1 cellular context compared by ENCODE assay signal in the genomic region with DNA sequence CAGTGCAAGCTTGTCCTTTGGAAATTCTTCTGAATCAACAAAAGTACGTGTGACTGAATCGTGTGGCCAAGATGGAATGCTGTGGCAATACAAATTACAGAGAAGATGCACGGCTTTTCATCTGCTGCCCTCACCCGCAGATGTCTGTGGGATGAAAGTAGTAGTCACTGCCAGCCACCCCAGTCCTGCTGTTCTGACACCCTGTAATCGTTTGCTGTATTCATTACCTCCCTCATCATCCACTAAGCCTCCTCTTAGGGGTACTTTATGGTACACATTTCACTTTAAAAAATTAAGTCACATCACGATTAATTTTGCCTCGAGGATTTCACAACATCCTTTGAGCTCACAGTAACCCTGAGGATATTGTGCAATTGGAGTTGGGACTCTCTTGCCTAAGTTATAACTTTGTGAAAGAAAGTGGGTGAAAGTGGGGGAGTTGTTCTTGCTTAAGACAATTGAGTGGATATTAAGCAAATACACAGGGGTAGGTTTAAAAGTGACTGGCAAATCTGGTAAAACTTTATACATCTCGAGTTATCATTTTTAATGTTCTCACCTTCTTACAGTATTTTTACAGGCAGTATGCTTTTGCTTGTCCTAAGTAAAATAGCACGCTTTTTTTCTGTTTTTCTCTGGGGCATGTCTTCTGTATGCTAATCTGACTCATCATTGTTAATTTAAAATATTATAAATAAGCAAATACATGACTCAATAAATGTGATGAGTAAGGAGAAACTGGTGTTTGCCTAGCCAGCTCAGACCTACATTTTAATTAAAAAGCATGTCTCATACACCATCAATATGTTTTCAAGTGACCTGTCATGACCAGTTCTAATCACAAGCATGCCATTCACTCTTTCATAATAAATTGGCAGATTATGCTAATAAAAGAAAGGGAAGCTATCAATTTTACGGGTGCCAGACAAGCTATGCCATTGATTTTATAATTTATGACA.
A peak's percentile ranks its signal among the peaks of the same experiment; 100 is the strongest.
TF ChIP-seq lines count a peak whose summit lies in the region.

No MANE protein-coding gene starts in this region.

TF ChIP-seq in HepG2, 621 proteins besides CTCF, POLR2A, EP300 and RAD21 (continued from another document and continues in another):
- TF ChIP-seq, protein P1, sequence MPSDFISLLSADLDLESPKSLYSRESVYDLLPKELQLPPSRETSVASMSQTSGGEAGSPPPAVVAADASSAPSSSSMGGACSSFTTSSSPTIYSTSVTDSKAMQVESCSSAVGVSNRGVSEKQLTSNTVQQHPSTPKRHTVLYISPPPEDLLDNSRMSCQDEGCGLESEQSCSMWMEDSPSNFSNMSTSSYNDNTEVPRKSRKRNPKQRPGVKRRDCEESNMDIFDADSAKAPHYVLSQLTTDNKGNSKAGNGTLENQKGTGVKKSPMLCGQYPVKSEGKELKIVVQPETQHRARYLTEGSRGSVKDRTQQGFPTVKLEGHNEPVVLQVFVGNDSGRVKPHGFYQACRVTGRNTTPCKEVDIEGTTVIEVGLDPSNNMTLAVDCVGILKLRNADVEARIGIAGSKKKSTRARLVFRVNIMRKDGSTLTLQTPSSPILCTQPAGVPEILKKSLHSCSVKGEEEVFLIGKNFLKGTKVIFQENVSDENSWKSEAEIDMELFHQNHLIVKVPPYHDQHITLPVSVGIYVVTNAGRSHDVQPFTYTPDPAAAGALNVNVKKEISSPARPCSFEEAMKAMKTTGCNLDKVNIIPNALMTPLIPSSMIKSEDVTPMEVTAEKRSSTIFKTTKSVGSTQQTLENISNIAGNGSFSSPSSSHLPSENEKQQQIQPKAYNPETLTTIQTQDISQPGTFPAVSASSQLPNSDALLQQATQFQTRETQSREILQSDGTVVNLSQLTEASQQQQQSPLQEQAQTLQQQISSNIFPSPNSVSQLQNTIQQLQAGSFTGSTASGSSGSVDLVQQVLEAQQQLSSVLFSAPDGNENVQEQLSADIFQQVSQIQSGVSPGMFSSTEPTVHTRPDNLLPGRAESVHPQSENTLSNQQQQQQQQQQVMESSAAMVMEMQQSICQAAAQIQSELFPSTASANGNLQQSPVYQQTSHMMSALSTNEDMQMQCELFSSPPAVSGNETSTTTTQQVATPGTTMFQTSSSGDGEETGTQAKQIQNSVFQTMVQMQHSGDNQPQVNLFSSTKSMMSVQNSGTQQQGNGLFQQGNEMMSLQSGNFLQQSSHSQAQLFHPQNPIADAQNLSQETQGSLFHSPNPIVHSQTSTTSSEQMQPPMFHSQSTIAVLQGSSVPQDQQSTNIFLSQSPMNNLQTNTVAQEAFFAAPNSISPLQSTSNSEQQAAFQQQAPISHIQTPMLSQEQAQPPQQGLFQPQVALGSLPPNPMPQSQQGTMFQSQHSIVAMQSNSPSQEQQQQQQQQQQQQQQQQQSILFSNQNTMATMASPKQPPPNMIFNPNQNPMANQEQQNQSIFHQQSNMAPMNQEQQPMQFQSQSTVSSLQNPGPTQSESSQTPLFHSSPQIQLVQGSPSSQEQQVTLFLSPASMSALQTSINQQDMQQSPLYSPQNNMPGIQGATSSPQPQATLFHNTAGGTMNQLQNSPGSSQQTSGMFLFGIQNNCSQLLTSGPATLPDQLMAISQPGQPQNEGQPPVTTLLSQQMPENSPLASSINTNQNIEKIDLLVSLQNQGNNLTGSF (CRISPR knock-in tag; IDR thresholded peaks at IDR 0.05): no peak
- peak; percentile 67; the same call in 1 of the 2 replicates for TF ChIP-seq ETV5 (CRISPR knock-in tag; IDR thresholded peaks at IDR 0.05; ENCODE audit: borderline replicate concordance)
- TF ChIP-seq, protein P2, sequence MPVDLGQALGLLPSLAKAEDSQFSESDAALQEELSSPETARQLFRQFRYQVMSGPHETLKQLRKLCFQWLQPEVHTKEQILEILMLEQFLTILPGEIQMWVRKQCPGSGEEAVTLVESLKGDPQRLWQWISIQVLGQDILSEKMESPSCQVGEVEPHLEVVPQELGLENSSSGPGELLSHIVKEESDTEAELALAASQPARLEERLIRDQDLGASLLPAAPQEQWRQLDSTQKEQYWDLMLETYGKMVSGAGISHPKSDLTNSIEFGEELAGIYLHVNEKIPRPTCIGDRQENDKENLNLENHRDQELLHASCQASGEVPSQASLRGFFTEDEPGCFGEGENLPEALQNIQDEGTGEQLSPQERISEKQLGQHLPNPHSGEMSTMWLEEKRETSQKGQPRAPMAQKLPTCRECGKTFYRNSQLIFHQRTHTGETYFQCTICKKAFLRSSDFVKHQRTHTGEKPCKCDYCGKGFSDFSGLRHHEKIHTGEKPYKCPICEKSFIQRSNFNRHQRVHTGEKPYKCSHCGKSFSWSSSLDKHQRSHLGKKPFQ (CRISPR knock-in tag; IDR thresholded peaks at IDR 0.05; ENCODE audit: insufficient replicate concordance): no peak
- TF ChIP-seq TAF1 (CRISPR knock-in tag; IDR thresholded peaks at IDR 0.05): no peak
- TF ChIP-seq, protein P3, sequence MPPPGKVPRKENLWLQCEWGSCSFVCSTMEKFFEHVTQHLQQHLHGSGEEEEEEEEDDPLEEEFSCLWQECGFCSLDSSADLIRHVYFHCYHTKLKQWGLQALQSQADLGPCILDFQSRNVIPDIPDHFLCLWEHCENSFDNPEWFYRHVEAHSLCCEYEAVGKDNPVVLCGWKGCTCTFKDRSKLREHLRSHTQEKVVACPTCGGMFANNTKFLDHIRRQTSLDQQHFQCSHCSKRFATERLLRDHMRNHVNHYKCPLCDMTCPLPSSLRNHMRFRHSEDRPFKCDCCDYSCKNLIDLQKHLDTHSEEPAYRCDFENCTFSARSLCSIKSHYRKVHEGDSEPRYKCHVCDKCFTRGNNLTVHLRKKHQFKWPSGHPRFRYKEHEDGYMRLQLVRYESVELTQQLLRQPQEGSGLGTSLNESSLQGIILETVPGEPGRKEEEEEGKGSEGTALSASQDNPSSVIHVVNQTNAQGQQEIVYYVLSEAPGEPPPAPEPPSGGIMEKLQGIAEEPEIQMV (CRISPR knock-in tag; IDR thresholded peaks at IDR 0.05; ENCODE audit: low read depth): no peak
- no peak for TF ChIP-seq ZNF234 (CRISPR knock-in tag; conservative IDR thresholded peaks at IDR 0.05)
- peak; percentile 79 for TF ChIP-seq ZMYM4 (CRISPR knock-in tag; IDR thresholded peaks at IDR 0.05)
- no peak for TF ChIP-seq YEATS4 (CRISPR knock-in tag; IDR thresholded peaks at IDR 0.05; ENCODE audit: borderline replicate concordance)
- TF ChIP-seq, protein P4, sequence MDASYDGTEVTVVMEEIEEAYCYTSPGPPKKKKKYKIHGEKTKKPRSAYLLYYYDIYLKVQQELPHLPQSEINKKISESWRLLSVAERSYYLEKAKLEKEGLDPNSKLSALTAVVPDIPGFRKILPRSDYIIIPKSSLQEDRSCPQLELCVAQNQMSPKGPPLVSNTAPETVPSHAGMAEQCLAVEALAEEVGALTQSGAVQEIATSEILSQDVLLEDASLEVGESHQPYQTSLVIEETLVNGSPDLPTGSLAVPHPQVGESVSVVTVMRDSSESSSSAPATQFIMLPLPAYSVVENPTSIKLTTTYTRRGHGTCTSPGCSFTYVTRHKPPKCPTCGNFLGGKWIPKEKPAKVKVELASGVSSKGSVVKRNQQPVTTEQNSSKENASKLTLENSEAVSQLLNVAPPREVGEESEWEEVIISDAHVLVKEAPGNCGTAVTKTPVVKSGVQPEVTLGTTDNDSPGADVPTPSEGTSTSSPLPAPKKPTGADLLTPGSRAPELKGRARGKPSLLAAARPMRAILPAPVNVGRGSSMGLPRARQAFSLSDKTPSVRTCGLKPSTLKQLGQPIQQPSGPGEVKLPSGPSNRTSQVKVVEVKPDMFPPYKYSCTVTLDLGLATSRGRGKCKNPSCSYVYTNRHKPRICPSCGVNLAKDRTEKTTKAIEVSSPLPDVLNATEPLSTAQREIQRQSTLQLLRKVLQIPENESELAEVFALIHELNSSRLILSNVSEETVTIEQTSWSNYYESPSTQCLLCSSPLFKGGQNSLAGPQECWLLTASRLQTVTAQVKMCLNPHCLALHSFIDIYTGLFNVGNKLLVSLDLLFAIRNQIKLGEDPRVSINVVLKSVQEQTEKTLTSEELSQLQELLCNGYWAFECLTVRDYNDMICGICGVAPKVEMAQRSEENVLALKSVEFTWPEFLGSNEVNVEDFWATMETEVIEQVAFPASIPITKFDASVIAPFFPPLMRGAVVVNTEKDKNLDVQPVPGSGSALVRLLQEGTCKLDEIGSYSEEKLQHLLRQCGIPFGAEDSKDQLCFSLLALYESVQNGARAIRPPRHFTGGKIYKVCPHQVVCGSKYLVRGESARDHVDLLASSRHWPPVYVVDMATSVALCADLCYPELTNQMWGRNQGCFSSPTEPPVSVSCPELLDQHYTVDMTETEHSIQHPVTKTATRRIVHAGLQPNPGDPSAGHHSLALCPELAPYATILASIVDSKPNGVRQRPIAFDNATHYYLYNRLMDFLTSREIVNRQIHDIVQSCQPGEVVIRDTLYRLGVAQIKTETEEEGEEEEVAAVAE (CRISPR knock-in tag; IDR thresholded peaks at IDR 0.05; ENCODE audit: borderline replicate concordance): 0 out of 2 replicates have a peak, but pooled peaks have one; percentile 10
- TF ChIP-seq ZNF850 (CRISPR knock-in tag; conservative IDR thresholded peaks at IDR 0.05): no peak
- TF ChIP-seq ZNF205 (CRISPR knock-in tag; IDR thresholded peaks at IDR 0.05): no peak; the same call in 1 of the 2 replicates
- no peak for TF ChIP-seq SRY (CRISPR knock-in tag; IDR thresholded peaks at IDR 0.05)
- no peak for TF ChIP-seq ZNF577 (CRISPR knock-in tag; IDR thresholded peaks at IDR 0.05; ENCODE audit: borderline replicate concordance, low read depth)
- TF ChIP-seq REPIN1 (CRISPR knock-in tag; IDR thresholded peaks at IDR 0.05; ENCODE audit: borderline replicate concordance, low read depth): peak; percentile 74; the same call in 1 of the 2 replicates
- TF ChIP-seq, protein P5, sequence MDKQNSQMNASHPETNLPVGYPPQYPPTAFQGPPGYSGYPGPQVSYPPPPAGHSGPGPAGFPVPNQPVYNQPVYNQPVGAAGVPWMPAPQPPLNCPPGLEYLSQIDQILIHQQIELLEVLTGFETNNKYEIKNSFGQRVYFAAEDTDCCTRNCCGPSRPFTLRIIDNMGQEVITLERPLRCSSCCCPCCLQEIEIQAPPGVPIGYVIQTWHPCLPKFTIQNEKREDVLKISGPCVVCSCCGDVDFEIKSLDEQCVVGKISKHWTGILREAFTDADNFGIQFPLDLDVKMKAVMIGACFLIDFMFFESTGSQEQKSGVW (CRISPR knock-in tag; IDR thresholded peaks at IDR 0.05; ENCODE audit: borderline replicate concordance): no peak
- no peak for TF ChIP-seq ZNF10 (CRISPR knock-in tag; IDR thresholded peaks at IDR 0.05; ENCODE audit: borderline replicate concordance, low read depth)
- TF ChIP-seq PHF8 (CRISPR knock-in tag; IDR thresholded peaks at IDR 0.05): 0 out of 2 replicates have a peak, but pooled peaks have one; percentile 23
- TF ChIP-seq ARID2 (CRISPR knock-in tag; IDR thresholded peaks at IDR 0.05; ENCODE audit: borderline replicate concordance): no peak
- TF ChIP-seq, protein P6, sequence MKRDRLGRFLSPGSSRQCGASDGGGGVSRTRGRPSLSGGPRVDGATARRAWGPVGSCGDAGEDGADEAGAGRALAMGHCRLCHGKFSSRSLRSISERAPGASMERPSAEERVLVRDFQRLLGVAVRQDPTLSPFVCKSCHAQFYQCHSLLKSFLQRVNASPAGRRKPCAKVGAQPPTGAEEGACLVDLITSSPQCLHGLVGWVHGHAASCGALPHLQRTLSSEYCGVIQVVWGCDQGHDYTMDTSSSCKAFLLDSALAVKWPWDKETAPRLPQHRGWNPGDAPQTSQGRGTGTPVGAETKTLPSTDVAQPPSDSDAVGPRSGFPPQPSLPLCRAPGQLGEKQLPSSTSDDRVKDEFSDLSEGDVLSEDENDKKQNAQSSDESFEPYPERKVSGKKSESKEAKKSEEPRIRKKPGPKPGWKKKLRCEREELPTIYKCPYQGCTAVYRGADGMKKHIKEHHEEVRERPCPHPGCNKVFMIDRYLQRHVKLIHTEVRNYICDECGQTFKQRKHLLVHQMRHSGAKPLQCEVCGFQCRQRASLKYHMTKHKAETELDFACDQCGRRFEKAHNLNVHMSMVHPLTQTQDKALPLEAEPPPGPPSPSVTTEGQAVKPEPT (CRISPR knock-in tag; IDR thresholded peaks at IDR 0.05; ENCODE audit: low read depth): no peak
- peak; percentile 87 for TF ChIP-seq HNF4A (CRISPR knock-in tag; IDR thresholded peaks at IDR 0.05)
- TF ChIP-seq GATA4 (IDR thresholded peaks at IDR 0.05; ENCODE audit: borderline replicate concordance, low read depth): no peak; the same call in 1 of the 2 replicates
- TF ChIP-seq ZNF781 (CRISPR knock-in tag; IDR thresholded peaks at IDR 0.05; ENCODE audit: borderline replicate concordance, not compliant biosample characterization): peak; percentile 79
- TF ChIP-seq, protein P7, sequence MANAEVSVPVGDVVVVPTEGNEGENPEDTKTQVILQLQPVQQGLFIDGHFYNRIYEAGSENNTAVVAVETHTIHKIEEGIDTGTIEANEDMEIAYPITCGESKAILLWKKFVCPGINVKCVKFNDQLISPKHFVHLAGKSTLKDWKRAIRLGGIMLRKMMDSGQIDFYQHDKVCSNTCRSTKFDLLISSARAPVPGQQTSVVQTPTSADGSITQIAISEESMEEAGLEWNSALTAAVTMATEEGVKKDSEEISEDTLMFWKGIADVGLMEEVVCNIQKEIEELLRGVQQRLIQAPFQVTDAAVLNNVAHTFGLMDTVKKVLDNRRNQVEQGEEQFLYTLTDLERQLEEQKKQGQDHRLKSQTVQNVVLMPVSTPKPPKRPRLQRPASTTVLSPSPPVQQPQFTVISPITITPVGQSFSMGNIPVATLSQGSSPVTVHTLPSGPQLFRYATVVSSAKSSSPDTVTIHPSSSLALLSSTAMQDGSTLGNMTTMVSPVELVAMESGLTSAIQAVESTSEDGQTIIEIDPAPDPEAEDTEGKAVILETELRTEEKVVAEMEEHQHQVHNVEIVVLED (CRISPR knock-in tag; IDR thresholded peaks at IDR 0.05; ENCODE audit: borderline replicate concordance): no peak; the same call in 1 of the 2 replicates
- TF ChIP-seq DNMT1 (CRISPR knock-in tag; IDR thresholded peaks at IDR 0.05): no peak
- TF ChIP-seq, protein P8, sequence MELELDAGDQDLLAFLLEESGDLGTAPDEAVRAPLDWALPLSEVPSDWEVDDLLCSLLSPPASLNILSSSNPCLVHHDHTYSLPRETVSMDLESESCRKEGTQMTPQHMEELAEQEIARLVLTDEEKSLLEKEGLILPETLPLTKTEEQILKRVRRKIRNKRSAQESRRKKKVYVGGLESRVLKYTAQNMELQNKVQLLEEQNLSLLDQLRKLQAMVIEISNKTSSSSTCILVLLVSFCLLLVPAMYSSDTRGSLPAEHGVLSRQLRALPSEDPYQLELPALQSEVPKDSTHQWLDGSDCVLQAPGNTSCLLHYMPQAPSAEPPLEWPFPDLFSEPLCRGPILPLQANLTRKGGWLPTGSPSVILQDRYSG (CRISPR knock-in tag; IDR thresholded peaks at IDR 0.05): no peak
- TF ChIP-seq, protein P9, sequence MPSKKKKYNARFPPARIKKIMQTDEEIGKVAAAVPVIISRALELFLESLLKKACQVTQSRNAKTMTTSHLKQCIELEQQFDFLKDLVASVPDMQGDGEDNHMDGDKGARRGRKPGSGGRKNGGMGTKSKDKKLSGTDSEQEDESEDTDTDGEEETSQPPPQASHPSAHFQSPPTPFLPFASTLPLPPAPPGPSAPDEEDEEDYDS (CRISPR knock-in tag; IDR thresholded peaks at IDR 0.05): 0 out of 2 replicates have a peak, but pooled peaks have one; percentile 23
- TF ChIP-seq KDM6A (CRISPR knock-in tag; IDR thresholded peaks at IDR 0.05; ENCODE audit: low read depth): peak; percentile 34; the same call in 1 of the 2 replicates
- TF ChIP-seq REL (CRISPR knock-in tag; conservative IDR thresholded peaks at IDR 0.05): no peak
- peak; percentile 47; the same call in 1 of the 2 replicates for TF ChIP-seq KMT2A (CRISPR knock-in tag; IDR thresholded peaks at IDR 0.05)
- peak; percentile 93 for TF ChIP-seq TRIM24 (CRISPR knock-in tag; IDR thresholded peaks at IDR 0.05)
